17 cellular contexts compared by ENCODE assay signal in the genomic region with DNA sequence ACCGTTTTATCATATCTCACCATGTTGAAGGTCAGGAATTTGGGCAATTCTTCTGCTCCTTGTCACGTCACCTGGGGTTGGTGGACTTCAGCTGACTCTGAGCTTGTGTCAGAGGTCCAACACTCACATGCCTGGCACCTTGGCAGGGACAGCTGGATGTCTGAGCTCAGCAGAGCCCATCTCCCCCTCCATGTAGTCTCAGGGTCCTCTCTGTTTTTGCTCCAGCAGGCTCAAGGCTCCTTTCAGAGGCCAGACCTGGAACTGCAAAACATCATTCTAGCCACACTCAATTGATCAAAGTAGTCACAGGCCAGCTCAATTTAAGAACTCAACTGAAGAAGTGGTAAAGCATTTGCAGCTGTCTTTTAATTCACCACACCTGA. TPM values are rescaled to one million over a fixed set of nuclear protein-coding genes. Genes with fewer than 3 reads are reported as not detected.
A peak's percentile ranks its signal among the peaks of the same experiment; 100 is the strongest.
DNase-seq lines count a peak whose midpoint lies in the region; ATAC-seq and TF ChIP-seq lines count a peak whose summit lies in the region.
"Had no signal": no experiment of that assay in that cellular context is flagged by ENCODE, and none has a peak within 500 bp of the region (broad histone marks: within the 10 kb centered on the region; RNA-seq: fewer than 3 reads in every experiment).

No MANE protein-coding gene starts in this region.

- no peaks in the 10 kb centered on the region for H3K79me2 ChIP-seq in hepatocyte

- no peak overlapping the region for H3K4me2 ChIP-seq in hepatocyte
- H3K4me2 ChIP-seq: PC-9 had no signal

- no peaks in the 10 kb centered on the region for H3K9me2 ChIP-seq in hepatocyte (replicated peaks; ENCODE audit: insufficient read depth)

- ATAC-seq in GM21576 (IDR thresholded peaks at IDR 0.05; ENCODE audit: unreplicated experiment) (peak; percentile 50), GM21529 (IDR thresholded peaks at IDR 0.05; ENCODE audit: unreplicated experiment) (no peak), GM18858 (IDR thresholded peaks at IDR 0.05; ENCODE audit: unreplicated experiment) (no peak)
- ATAC-seq: activated T-cell treated with anti-CD3 and anti-CD28 coated beads, Interleukin-2, amount 50 U/mL, for 4 hours had no signal

- H3K27me3 ChIP-seq in GM06990 (replicated peaks; ENCODE audit: control insufficient read depth, insufficient read depth, low read length) (no peaks in the 10 kb centered on the region), hepatocyte (no peaks in the 10 kb centered on the region)

- no peak overlapping the region for H2AFZ ChIP-seq in hepatocyte
- H2AFZ ChIP-seq: PC-9 had no signal

- H3K27ac ChIP-seq in hepatocyte: peak overlapping the region; percentile 32
- H3K27ac ChIP-seq: PC-9 had no signal

- no peaks in the 10 kb centered on the region for H3K9me3 ChIP-seq in hepatocyte (ENCODE audit: low read depth)

- no peaks in the 10 kb centered on the region for H4K20me1 ChIP-seq in hepatocyte (ENCODE audit: insufficient read depth, poor library complexity, severe bottlenecking)

- H3K4me3 ChIP-seq in GM06990 (replicated peaks; ENCODE audit: low read depth, low read length): no peak overlapping the region
- H3K4me3 ChIP-seq in hepatocyte: no peak overlapping the region
- H3K4me3 ChIP-seq: PC-9 had no signal

- TF ChIP-seq CTCF in GM06990 (IDR thresholded peaks at IDR 0.05; ENCODE audit: insufficient read depth, low read length, poor library complexity, severe bottlenecking) (peak; percentile 14), hepatocyte (IDR thresholded peaks at IDR 0.05; ENCODE audit: poor library complexity) (no peak)

- 85% methylated on average over 2 of the region's 2 CpGs for WGBS in hepatocyte (ENCODE audit: low lambda C conversion rate, missing lambda C conversion rate)

- DNase-seq in GM06990 (ENCODE audit: extremely low read depth, insufficient read length) (no peak), OCI-M1 (lab: John Stamatoyannopoulos, UW) (peak; percentile 26), hepatocyte (ENCODE audit: low spot score) (no peak), NCI-H1436 (lab: John Stamatoyannopoulos, UW) (no peak), GOT3 (lab: John Stamatoyannopoulos, UW) (no peak)
- DNase-seq: activated CD4-positive, alpha-beta T cell treated with anti-CD3 and anti-CD28 coated beads for 4 hours; activated T-cell treated with anti-CD3 and anti-CD28 coated beads, Interleukin-2, amount 50 U/mL, for 4 hours; dermis blood vessel endothelial cell; DND-41; foreskin fibroblast; PC-9; stimulated activated naive CD4-positive, alpha-beta T cell treated with Interleukin-2 at 50 U/mL for 16 hours; T-helper 2 cell had no signal

- H3K4me1 ChIP-seq in hepatocyte (ENCODE audit: insufficient read depth): peaks cover 5% of the 10 kb centered on the region

- no peaks in the 10 kb centered on the region for H3K36me3 ChIP-seq in GM06990 (ENCODE audit: control insufficient read depth, insufficient read depth, low read length)
- no peaks in the 10 kb centered on the region for H3K36me3 ChIP-seq in hepatocyte (replicated peaks; ENCODE audit: insufficient read depth, low read depth)

RNA-seq across cellular contexts. Expression of a gene that starts 45.4 kb away (rescaled TPM):
- 28.1 and 35.7 TPM in 2 replicates for total RNA-seq in hepatocyte
- 12.8 and 19.0 TPM in 2 replicates for polyA plus RNA-seq in hepatocyte
- total RNA-seq: dermis blood vessel endothelial cell, MCF 10A, PC-9 had no signal
